Comparison of ENCODE assay signal across 1 cellular context in the genomic region with DNA sequence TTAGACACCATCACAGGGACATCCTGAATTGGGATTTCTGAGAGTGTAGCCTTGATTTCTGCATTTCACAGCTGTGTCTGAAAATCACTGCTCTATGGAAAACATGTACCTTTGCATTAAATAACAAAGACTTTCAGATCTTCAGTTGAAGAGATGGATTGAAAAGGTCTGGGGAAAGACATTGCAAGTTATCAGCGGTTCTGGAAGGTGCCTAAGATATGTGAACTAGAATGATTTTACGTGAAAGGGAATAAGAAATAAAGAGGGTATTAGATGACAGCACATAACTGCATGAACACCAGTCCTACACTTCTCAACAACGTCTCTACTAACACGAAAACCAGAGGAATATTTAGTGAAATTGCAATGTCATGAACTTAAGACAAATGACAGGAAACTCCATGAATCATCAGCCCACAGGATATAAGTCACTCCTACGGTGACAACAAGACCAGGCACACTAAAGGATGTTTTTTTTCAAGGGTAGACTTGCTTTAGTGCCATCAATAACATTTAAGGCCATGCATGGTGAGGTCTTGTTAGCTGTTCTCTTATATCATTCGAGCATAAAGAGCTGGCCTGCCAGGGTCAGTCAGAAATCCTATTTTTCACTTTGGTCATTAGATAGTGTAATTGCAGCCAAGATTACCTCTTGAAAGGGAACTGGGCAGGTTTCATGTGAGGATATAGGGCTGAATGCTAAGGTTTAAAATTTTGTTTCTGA.
TF ChIP-seq lines count a peak whose summit lies in the region.

No MANE protein-coding gene starts in this region.

TF ChIP-seq in K562, 482 proteins besides CTCF, POLR2A, EP300 and RAD21 (continued from another document and continues in another):
- TF ChIP-seq ZNF518B (CRISPR knock-in tag; IDR thresholded peaks at IDR 0.05): no peak
- no peak for TF ChIP-seq BMI1 (IDR thresholded peaks at IDR 0.05; ENCODE audit: low read length)
- TF ChIP-seq JUND (IDR thresholded peaks at IDR 0.05; ENCODE audit: borderline replicate concordance, low read depth, low read length): peak; percentile 99
- TF ChIP-seq JUND (tag; IDR thresholded peaks at IDR 0.05; ENCODE audit: borderline replicate concordance, low read depth, low read length): peak; percentile 98
- TF ChIP-seq, protein P1, sequence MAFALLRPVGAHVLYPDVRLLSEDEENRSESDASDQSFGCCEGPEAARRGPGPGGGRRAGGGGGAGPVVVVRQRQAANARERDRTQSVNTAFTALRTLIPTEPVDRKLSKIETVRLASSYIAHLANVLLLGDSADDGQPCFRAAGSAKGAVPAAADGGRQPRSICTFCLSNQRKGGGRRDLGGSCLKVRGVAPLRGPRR (CRISPR knock-in tag; IDR thresholded peaks at IDR 0.05): no peak
- peak; percentile 92 for TF ChIP-seq MAFK (IDR thresholded peaks at IDR 0.05; ENCODE audit: low read length)
- TF ChIP-seq GTF2E2 (tag; IDR thresholded peaks at IDR 0.05): 0 out of 2 replicates have a peak, but pooled peaks have one; percentile 18
- no peak for TF ChIP-seq SFPQ (IDR thresholded peaks at IDR 0.05; ENCODE audit: low read depth, low read length)
- no peak for TF ChIP-seq ZC3H11A (IDR thresholded peaks at IDR 0.05; ENCODE audit: low read depth, low read length)
- peak; percentile 56 for TF ChIP-seq TBP (optimal IDR thresholded peaks at IDR 0.05; ENCODE audit: low read depth, low read length)
- TF ChIP-seq ZNF146 (CRISPR knock-in tag; IDR thresholded peaks at IDR 0.05; ENCODE audit: unreplicated experiment): no peak
- no peak for TF ChIP-seq SP2 (IDR thresholded peaks at IDR 0.05; ENCODE audit: extremely low read depth, low read depth, low read length, poor library complexity, severe bottlenecking)
- TF ChIP-seq CREB1 (IDR thresholded peaks at IDR 0.05): no peak
- peak; percentile 41; the same call in 1 of the 2 replicates for TF ChIP-seq CREB1 (CRISPR knock-in tag; IDR thresholded peaks at IDR 0.05)
- TF ChIP-seq HDAC3 (IDR thresholded peaks at IDR 0.05; ENCODE audit: borderline replicate concordance, partially characterized antibody): no peak
- TF ChIP-seq HMG20A (CRISPR knock-in tag; conservative IDR thresholded peaks at IDR 0.05): 0 out of 2 replicates have a peak, but pooled peaks have one; percentile 25
- TF ChIP-seq FOXK1 (CRISPR knock-in tag; IDR thresholded peaks at IDR 0.05; ENCODE audit: borderline replicate concordance): no peak
- no peak for TF ChIP-seq EZH2 (IDR thresholded peaks at IDR 0.05; ENCODE audit: borderline replicate concordance, low read depth, low read length)
- no peak for TF ChIP-seq RBM39 (optimal IDR thresholded peaks at IDR 0.05; ENCODE audit: low read depth, low read length)
- no peak for TF ChIP-seq ZNF282 (CRISPR knock-in tag; IDR thresholded peaks at IDR 0.05)
- TF ChIP-seq, protein P2, sequence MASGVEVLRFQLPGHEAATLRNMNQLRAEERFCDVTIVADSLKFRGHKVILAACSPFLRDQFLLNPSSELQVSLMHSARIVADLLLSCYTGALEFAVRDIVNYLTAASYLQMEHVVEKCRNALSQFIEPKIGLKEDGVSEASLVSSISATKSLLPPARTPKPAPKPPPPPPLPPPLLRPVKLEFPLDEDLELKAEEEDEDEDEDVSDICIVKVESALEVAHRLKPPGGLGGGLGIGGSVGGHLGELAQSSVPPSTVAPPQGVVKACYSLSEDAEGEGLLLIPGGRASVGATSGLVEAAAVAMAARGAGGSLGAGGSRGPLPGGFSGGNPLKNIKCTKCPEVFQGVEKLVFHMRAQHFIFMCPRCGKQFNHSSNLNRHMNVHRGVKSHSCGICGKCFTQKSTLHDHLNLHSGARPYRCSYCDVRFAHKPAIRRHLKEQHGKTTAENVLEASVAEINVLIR (CRISPR knock-in tag; IDR thresholded peaks at IDR 0.05): peak; percentile 27; the same call in 1 of the 2 replicates
- TF ChIP-seq GTF2A2 (tag; IDR thresholded peaks at IDR 0.05): no peak
- TF ChIP-seq, protein P3, sequence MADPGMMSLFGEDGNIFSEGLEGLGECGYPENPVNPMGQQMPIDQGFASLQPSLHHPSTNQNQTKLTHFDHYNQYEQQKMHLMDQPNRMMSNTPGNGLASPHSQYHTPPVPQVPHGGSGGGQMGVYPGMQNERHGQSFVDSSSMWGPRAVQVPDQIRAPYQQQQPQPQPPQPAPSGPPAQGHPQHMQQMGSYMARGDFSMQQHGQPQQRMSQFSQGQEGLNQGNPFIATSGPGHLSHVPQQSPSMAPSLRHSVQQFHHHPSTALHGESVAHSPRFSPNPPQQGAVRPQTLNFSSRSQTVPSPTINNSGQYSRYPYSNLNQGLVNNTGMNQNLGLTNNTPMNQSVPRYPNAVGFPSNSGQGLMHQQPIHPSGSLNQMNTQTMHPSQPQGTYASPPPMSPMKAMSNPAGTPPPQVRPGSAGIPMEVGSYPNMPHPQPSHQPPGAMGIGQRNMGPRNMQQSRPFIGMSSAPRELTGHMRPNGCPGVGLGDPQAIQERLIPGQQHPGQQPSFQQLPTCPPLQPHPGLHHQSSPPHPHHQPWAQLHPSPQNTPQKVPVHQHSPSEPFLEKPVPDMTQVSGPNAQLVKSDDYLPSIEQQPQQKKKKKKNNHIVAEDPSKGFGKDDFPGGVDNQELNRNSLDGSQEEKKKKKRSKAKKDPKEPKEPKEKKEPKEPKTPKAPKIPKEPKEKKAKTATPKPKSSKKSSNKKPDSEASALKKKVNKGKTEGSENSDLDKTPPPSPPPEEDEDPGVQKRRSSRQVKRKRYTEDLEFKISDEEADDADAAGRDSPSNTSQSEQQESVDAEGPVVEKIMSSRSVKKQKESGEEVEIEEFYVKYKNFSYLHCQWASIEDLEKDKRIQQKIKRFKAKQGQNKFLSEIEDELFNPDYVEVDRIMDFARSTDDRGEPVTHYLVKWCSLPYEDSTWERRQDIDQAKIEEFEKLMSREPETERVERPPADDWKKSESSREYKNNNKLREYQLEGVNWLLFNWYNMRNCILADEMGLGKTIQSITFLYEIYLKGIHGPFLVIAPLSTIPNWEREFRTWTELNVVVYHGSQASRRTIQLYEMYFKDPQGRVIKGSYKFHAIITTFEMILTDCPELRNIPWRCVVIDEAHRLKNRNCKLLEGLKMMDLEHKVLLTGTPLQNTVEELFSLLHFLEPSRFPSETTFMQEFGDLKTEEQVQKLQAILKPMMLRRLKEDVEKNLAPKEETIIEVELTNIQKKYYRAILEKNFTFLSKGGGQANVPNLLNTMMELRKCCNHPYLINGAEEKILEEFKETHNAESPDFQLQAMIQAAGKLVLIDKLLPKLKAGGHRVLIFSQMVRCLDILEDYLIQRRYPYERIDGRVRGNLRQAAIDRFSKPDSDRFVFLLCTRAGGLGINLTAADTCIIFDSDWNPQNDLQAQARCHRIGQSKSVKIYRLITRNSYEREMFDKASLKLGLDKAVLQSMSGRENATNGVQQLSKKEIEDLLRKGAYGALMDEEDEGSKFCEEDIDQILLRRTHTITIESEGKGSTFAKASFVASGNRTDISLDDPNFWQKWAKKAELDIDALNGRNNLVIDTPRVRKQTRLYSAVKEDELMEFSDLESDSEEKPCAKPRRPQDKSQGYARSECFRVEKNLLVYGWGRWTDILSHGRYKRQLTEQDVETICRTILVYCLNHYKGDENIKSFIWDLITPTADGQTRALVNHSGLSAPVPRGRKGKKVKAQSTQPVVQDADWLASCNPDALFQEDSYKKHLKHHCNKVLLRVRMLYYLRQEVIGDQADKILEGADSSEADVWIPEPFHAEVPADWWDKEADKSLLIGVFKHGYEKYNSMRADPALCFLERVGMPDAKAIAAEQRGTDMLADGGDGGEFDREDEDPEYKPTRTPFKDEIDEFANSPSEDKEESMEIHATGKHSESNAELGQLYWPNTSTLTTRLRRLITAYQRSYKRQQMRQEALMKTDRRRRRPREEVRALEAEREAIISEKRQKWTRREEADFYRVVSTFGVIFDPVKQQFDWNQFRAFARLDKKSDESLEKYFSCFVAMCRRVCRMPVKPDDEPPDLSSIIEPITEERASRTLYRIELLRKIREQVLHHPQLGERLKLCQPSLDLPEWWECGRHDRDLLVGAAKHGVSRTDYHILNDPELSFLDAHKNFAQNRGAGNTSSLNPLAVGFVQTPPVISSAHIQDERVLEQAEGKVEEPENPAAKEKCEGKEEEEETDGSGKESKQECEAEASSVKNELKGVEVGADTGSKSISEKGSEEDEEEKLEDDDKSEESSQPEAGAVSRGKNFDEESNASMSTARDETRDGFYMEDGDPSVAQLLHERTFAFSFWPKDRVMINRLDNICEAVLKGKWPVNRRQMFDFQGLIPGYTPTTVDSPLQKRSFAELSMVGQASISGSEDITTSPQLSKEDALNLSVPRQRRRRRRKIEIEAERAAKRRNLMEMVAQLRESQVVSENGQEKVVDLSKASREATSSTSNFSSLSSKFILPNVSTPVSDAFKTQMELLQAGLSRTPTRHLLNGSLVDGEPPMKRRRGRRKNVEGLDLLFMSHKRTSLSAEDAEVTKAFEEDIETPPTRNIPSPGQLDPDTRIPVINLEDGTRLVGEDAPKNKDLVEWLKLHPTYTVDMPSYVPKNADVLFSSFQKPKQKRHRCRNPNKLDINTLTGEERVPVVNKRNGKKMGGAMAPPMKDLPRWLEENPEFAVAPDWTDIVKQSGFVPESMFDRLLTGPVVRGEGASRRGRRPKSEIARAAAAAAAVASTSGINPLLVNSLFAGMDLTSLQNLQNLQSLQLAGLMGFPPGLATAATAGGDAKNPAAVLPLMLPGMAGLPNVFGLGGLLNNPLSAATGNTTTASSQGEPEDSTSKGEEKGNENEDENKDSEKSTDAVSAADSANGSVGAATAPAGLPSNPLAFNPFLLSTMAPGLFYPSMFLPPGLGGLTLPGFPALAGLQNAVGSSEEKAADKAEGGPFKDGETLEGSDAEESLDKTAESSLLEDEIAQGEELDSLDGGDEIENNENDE (IDR thresholded peaks at IDR 0.05; ENCODE audit: low read depth, low read length): no peak
- no peak for TF ChIP-seq CHD2 (IDR thresholded peaks at IDR 0.05; ENCODE audit: low read depth, low read length)
- TF ChIP-seq, protein P4, sequence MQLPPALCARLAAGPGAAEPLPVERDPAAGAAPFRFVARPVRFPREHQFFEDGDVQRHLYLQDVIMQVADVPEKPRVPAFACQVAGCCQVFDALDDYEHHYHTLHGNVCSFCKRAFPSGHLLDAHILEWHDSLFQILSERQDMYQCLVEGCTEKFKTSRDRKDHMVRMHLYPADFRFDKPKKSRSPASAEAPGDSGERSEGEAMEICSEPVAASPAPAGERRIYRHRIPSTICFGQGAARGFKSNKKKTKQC (CRISPR knock-in tag; IDR thresholded peaks at IDR 0.05): no peak
- TF ChIP-seq C11orf30 (IDR thresholded peaks at IDR 0.05; ENCODE audit: low read depth): peak; percentile 99
- TF ChIP-seq NR1H2 (CRISPR knock-in tag; IDR thresholded peaks at IDR 0.05): no peak
- TF ChIP-seq FOSL1 (tag; conservative IDR thresholded peaks at IDR 0.05): peak; percentile 99
- peak; percentile 46; the same call in 1 of the 2 replicates for TF ChIP-seq ZNF197 (CRISPR knock-in tag; IDR thresholded peaks at IDR 0.05; ENCODE audit: low read depth)
- peak; percentile 75 for TF ChIP-seq DDX20 (tag; IDR thresholded peaks at IDR 0.05; ENCODE audit: low read depth)
- TF ChIP-seq MEF2D (tag; conservative IDR thresholded peaks at IDR 0.05; ENCODE audit: low read depth): peak; percentile 82
- TF ChIP-seq ZBTB7A (IDR thresholded peaks at IDR 0.05; ENCODE audit: borderline replicate concordance, control insufficient read depth, low read depth, low read length): no peak
- peak; percentile 67 for TF ChIP-seq POLR2B (IDR thresholded peaks at IDR 0.05; ENCODE audit: low read depth, partially characterized antibody)
- TF ChIP-seq, protein P5, sequence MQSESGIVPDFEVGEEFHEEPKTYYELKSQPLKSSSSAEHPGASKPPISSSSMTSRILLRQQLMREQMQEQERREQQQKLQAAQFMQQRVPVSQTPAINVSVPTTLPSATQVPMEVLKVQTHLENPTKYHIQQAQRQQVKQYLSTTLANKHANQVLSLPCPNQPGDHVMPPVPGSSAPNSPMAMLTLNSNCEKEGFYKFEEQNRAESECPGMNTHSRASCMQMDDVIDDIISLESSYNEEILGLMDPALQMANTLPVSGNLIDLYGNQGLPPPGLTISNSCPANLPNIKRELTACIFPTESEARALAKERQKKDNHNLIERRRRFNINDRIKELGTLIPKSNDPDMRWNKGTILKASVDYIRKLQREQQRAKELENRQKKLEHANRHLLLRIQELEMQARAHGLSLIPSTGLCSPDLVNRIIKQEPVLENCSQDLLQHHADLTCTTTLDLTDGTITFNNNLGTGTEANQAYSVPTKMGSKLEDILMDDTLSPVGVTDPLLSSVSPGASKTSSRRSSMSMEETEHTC (IDR thresholded peaks at IDR 0.05): peak; percentile 82; the same call in 1 of the 2 replicates
- TF ChIP-seq KLF10 (CRISPR knock-in tag; IDR thresholded peaks at IDR 0.05): no peak
- TF ChIP-seq ELF1 (tag; IDR thresholded peaks at IDR 0.05): no peak
